ENCODE assay signal across 20 cellular contexts in genomic region chr9:5485365-5486085, GRCh38. TPM values are rescaled to one million over a fixed set of nuclear protein-coding genes. Genes with fewer than 3 reads are reported as not detected.
"Had no signal": no experiment of that assay in that cellular context is flagged by ENCODE, and none has a peak within 500 bp of the region (broad histone marks: within the 10 kb centered on the region; RNA-seq: fewer than 3 reads in every experiment).

No MANE protein-coding gene starts in this region.

- H3K4me1 Mint-ChIP-seq: naive thymus-derived CD8-positive, alpha-beta T cell; stimulated activated naive CD8-positive, alpha-beta T cell treated with anti-CD3 and anti-CD28 coated beads, Interleukin-15, amount 100 ng/mL, for 72 hours had no signal

- H3K36me3 Mint-ChIP-seq: naive thymus-derived CD8-positive, alpha-beta T cell; stimulated activated naive B cell treated with anti-CD40 and anti-IgM and Interleukin-4, amounts not matched to agents 10 μg/mL and 1 μg/mL and 100 μg/mL, for 72 hours had no signal

- H3K4me3 Mint-ChIP-seq: naive thymus-derived CD8-positive, alpha-beta T cell; stimulated activated naive B cell treated with anti-CD40 and anti-IgM and Interleukin-4, amounts not matched to agents 10 μg/mL and 1 μg/mL and 100 μg/mL, for 72 hours; stimulated activated naive CD8-positive, alpha-beta T cell treated with anti-CD3 and anti-CD28 coated beads, Interleukin-15, amount 100 ng/mL, for 72 hours had no signal

- DNase-seq: effector CD4-positive, alpha-beta T cell; foreskin keratinocyte; kidney; left cardiac atrium; left ventricle myocardium superior; naive thymus-derived CD8-positive, alpha-beta T cell; posterior cingulate gyrus; spleen; stimulated activated CD4-positive, alpha-beta T cell treated with anti-CD3 and anti-CD28 coated beads, Interleukin-15, amount 100 ng/mL, for 24 hours; stimulated activated CD4-positive, alpha-beta T cell treated with anti-CD3 and anti-CD28 coated beads, Interleukin-1b, Interleukin-23, amount 100 ng/mL, for 48 hours; stimulated activated CD4-positive, alpha-beta T cell treated with anti-CD3 and anti-CD28 coated beads, Interleukin-4, amount 100 ng/mL, for 4 hours; stimulated activated naive B cell treated with anti-CD40 and anti-IgM and Interleukin-4, amounts not matched to agents 10 μg/mL and 1 μg/mL and 100 μg/mL, for 72 hours; stimulated activated naive CD8-positive, alpha-beta T cell treated with anti-CD3 and anti-CD28 coated beads, Interleukin-15, amount 100 ng/mL, for 72 hours; testis; upper lobe of right lung had no signal

- H3K4me3 ChIP-seq: coronary artery, hepatocyte, spleen, testis, tibial nerve, upper lobe of right lung, vagina had no signal

- H3K9me3 Mint-ChIP-seq: stimulated activated naive CD8-positive, alpha-beta T cell treated with anti-CD3 and anti-CD28 coated beads, Interleukin-15, amount 100 ng/mL, for 72 hours had no signal

- H3K27me3 Mint-ChIP-seq: naive thymus-derived CD8-positive, alpha-beta T cell; stimulated activated naive B cell treated with anti-CD40 and anti-IgM and Interleukin-4, amounts not matched to agents 10 μg/mL and 1 μg/mL and 100 μg/mL, for 72 hours had no signal

- H3K27ac Mint-ChIP-seq: naive thymus-derived CD8-positive, alpha-beta T cell; stimulated activated naive B cell treated with anti-CD40 and anti-IgM and Interleukin-4, amounts not matched to agents 10 μg/mL and 1 μg/mL and 100 μg/mL, for 72 hours; stimulated activated naive CD8-positive, alpha-beta T cell treated with anti-CD3 and anti-CD28 coated beads, Interleukin-15, amount 100 ng/mL, for 72 hours had no signal

RNA-seq across cellular contexts. Expression of gene PDCD1LG2, which starts 24.8 kb away (rescaled TPM):
- total RNA-seq: hepatocyte; mononuclear cell; naive thymus-derived CD8-positive, alpha-beta T cell had no signal
